11 cellular contexts compared by ENCODE assay signal in the genomic region with DNA sequence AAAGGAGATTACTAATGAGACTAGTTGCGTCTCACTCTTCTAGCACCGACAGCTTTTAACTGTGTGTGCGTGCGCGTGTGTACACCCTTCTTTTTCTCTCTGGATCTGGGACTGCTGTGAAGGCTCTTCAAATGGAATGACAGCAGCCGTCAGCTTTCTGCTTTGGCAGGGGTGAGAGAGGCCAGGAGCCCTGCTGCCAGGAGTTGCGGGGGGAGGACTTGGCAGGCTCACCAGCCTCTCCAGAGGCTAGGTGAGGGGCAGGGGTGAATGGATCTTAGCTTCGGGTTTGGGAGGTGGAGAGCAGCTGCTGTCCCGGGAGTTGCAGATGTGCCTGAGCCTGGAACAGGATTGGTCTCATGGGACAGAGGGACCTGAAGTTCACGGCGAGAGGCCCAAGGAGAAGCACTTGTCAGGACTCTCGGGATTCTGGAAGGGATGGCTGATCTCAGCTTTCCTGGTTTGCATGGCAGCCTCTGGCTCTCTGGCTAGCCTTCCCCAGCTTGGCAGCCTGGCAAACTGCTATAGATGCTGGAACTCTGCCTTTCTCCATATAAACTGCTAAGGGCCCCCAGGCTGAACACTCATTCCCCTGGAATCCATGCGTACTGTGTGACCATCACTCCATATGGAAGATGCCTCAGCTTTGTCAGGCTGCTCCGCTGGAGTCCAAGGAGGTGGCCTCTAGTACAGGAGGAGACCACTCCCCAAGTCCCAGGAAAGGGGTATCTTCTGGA. TPM values are rescaled to one million over a fixed set of nuclear protein-coding genes. Genes with fewer than 3 reads are reported as not detected.
DNase-seq lines count a peak whose midpoint lies in the region; ATAC-seq and TF ChIP-seq lines count a peak whose summit lies in the region.
"Had no signal": no experiment of that assay in that cellular context is flagged by ENCODE, and none has a peak within 500 bp of the region (broad histone marks: within the 10 kb centered on the region; RNA-seq: fewer than 3 reads in every experiment).

No MANE protein-coding gene starts in this region.

- H3K9me3 ChIP-seq in adipocyte (ENCODE audit: control insufficient read depth, low read length) (no peaks in the 10 kb centered on the region), stomach smooth muscle (ENCODE audit: control insufficient read depth in 2 of 2, low read length in 2 of 2) (no peaks in the 10 kb centered on the region)
- H3K9me3 ChIP-seq: A549 had no signal

- no peak for TF ChIP-seq CTCF in GM10266 (IDR thresholded peaks at IDR 0.05; ENCODE audit: control insufficient read depth, insufficient read depth, low read depth, missing control alignments)

- intact Hi-C loops in activated CD4-positive, alpha-beta T cell treated with anti-CD3 and anti-CD28 coated beads for 36 hours (cut with DNase I, micrococcal nuclease) = loop anchor here in 1 of 2 experiments (2.0 kb wide), 1 partner anchor 15 kb away; no protein-coding TSS in a partner anchor

- no peaks in the 10 kb centered on the region for H3K27me3 Mint-ChIP-seq in activated CD4-positive, alpha-beta T cell treated with anti-CD3 and anti-CD28 coated beads for 36 hours

- peaks cover 31% of the 10 kb centered on the region for H3K36me3 Mint-ChIP-seq in activated CD4-positive, alpha-beta T cell treated with anti-CD3 and anti-CD28 coated beads for 36 hours (ENCODE audit: low read depth)

- H3K27ac Mint-ChIP-seq in activated CD4-positive, alpha-beta T cell treated with anti-CD3 and anti-CD28 coated beads for 36 hours = peak overlapping the region; percentile 83

- no peak for DNase-seq in activated CD4-positive, alpha-beta T cell treated with anti-CD3 and anti-CD28 coated beads for 36 hours
- no peak for DNase-seq in activated CD4-positive, alpha-beta T cell treated with anti-CD3 and anti-CD28 coated beads for 1 hour
- DNase-seq in adipocyte (ENCODE audit: low read depth) = peak; percentile 29
- DNase-seq in islet precursor cell = peak; percentile 73
- DNase-seq in GM10266 (ENCODE audit: extremely low spot score) = no peak
- DNase-seq in globus pallidus (ENCODE audit: low spot score) = no peak
- DNase-seq in GM03348 (ENCODE audit: low spot score) = no peak
- DNase-seq: mammary epithelial cell had no signal

- H3K4me3 Mint-ChIP-seq in activated CD4-positive, alpha-beta T cell treated with anti-CD3 and anti-CD28 coated beads for 36 hours = no peak overlapping the region

- CTCF ChIA-PET in activated CD4-positive, alpha-beta T cell treated with anti-CD3 and anti-CD28 coated beads for 36 hours (lab: Charles Lee) = interaction anchor here (0.6 to 1.6 kb wide), 7 partner anchors 9 to 1054 kb away, joined by 3 to 11 read pairs (median 3); no protein-coding TSS in a partner anchor

- H3K4me1 Mint-ChIP-seq in activated CD4-positive, alpha-beta T cell treated with anti-CD3 and anti-CD28 coated beads for 36 hours = peaks cover 60% of the 10 kb centered on the region

- H3K4me1 ChIP-seq in adipocyte (ENCODE audit: control insufficient read depth, insufficient read depth, low read length) (peaks cover 5% of the 10 kb centered on the region), stomach smooth muscle (ENCODE audit: control insufficient read depth, insufficient read depth, low read length) (peaks cover 17% of the 10 kb centered on the region)
- H3K4me1 ChIP-seq: A549 had no signal

- POLR2A ChIA-PET in activated CD4-positive, alpha-beta T cell treated with anti-CD3 and anti-CD28 coated beads for 36 hours (lab: Charles Lee) = no interaction called here

- H3K9ac ChIP-seq in adipocyte (ENCODE audit: low read length) = no peak overlapping the region
- no peak overlapping the region for H3K9ac ChIP-seq in stomach smooth muscle (ENCODE audit: low read length in 2 of 2)

- H3K4me3 ChIP-seq in adipocyte (ENCODE audit: low read length) (no peak overlapping the region), stomach smooth muscle (ENCODE audit: low read length in 2 of 2) (no peak overlapping the region)
- H3K4me3 ChIP-seq: A549 had no signal

- H3K36me3 ChIP-seq in adipocyte (ENCODE audit: control insufficient read depth, insufficient read depth, low read length, severe bottlenecking) (peaks cover 58% of the 10 kb centered on the region), stomach smooth muscle (ENCODE audit: control insufficient read depth in 2 of 2, insufficient read depth in 2 of 2, low read length in 2 of 2) (peaks cover 42 to 47% of the 10 kb centered on the region in 2 donors)

- no peak for ATAC-seq in activated CD4-positive, alpha-beta T cell treated with anti-CD3 and anti-CD28 coated beads for 36 hours
- ATAC-seq: A549 had no signal

- no peaks in the 10 kb centered on the region for H3K27me3 ChIP-seq in adipocyte (replicated peaks; ENCODE audit: control insufficient read depth, insufficient read depth, low read length)
- H3K27me3 ChIP-seq in stomach smooth muscle (ENCODE audit: control insufficient read depth in 1 of 2, insufficient read depth in 2 of 2, low read length in 2 of 2) = no peaks in the 10 kb centered on the region

- no peaks in the 10 kb centered on the region for H3K9me3 Mint-ChIP-seq in activated CD4-positive, alpha-beta T cell treated with anti-CD3 and anti-CD28 coated beads for 36 hours (ENCODE audit: low read depth)

- peak overlapping the region; percentile 18 for H3K27ac ChIP-seq in stomach smooth muscle (ENCODE audit: low read length)
- H3K27ac ChIP-seq: A549 had no signal

RNA-seq across cellular contexts. Expression of gene TEX264, which starts 16.6 kb away (rescaled TPM):
- 10 to 100 TPM; 35.3 to 37.4 TPM for total RNA-seq in activated CD4-positive, alpha-beta T cell treated with anti-CD3 and anti-CD28 coated beads for 36 hours

RNA-seq across cellular contexts. Expression of gene GRM2, which starts 19.2 kb away (rescaled TPM):
- under 1 TPM; 0.27 to 0.47 TPM for total RNA-seq in activated CD4-positive, alpha-beta T cell treated with anti-CD3 and anti-CD28 coated beads for 36 hours
- total RNA-seq: epithelial cell of proximal tubule had no signal

Comparison
In these comparisons a context has a peak if more than half of its experiments do, and no peak if none do; other contexts are left out.
1. DNase-seq: peak in adipocyte (single experiment) and islet precursor cell (single experiment); none in activated CD4-positive, alpha-beta T cell treated with anti-CD3 and anti-CD28 coated beads for 36 hours (single experiment), activated CD4-positive, alpha-beta T cell treated with anti-CD3 and anti-CD28 coated beads for 1 hour (single experiment), GM10266 (single experiment), globus pallidus (single experiment) and GM03348 (single experiment).